Comparison of ENCODE assay signal across 20 cellular contexts in genomic region chr15:48061588-48061987, GRCh38. TPM values are rescaled to one million over a fixed set of nuclear protein-coding genes. Genes with fewer than 3 reads are reported as not detected.
"Had no signal": no experiment of that assay in that cellular context is flagged by ENCODE, and none has a peak within 500 bp of the region (broad histone marks: within the 10 kb centered on the region; RNA-seq: fewer than 3 reads in every experiment).

No MANE protein-coding gene starts in this region.

- H3K9me3 ChIP-seq: SJSA1 had no signal

- DNase-seq: KBM-7; MV-4-11; NCI-H1048; NCI-H1105; NCI-H1694; NCI-H187 treated with DMSO at 0.1 percent for 48 hours; NCI-H2029 treated with DMSO at 0.1 percent for 48 hours; NCI-H2171 treated with DMSO at 0.1 percent for 48 hours; NCI-H345; NCI-H446 treated with DMSO at 0.1 percent for 48 hours; NCI-H526; NK-92 treated with Interleukin-12 subunit alpha and Interleukin-12 subunit beta, amount 100 ng/mL, for 24 hours; OCI-M1; Right ventricle myocardium superior; RPMI8226; SIG-M5 had no signal

- H3K4me3 ChIP-seq: SJSA1 had no signal

- H3K27me3 ChIP-seq: SJSA1 had no signal

- H3K36me3 ChIP-seq: SJSA1 had no signal

RNA-seq across cellular contexts. Expression of gene SLC24A5, which starts 59.2 kb away (rescaled TPM):
- total RNA-seq: HT1080, LHCN-M2, MCF 10A, Right ventricle myocardium superior, SJSA1 had no signal
